In the genomic region with DNA sequence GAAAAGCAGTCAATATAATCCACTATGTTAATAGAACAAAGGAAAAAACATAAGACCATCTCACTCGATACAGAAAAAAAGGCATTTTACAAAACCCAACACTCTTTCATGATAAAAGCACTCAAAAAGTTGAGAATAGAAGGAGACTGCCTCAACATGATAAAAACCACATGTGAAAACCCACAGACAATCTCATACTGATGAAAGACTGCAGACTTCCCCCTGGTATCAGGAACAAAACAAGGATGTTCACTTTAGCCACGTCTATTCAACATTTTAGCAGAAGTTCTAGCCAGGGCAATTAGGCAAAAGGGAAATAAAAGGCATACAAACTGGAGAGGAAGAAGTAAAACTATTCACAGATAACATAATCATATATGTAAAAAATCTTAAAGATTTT, we compare ENCODE assay signal across 18 cellular contexts.
"Had no signal": no experiment of that assay in that cellular context is flagged by ENCODE, and none has a peak within 500 bp of the region (broad histone marks: within the 10 kb centered on the region; RNA-seq: fewer than 3 reads in every experiment).

No MANE protein-coding gene starts in this region.

- ATAC-seq: left cardiac atrium; lower lobe of right lung; psoas muscle; right lobe of liver; stimulated activated effector memory CD8-positive, alpha-beta T cell treated with anti-CD3 and anti-CD28 coated beads, Interleukin-12 subunit alpha, Interleukin-12 subunit beta, amount 100 ng/mL, for 72 hours; stimulated activated naive CD8-positive, alpha-beta T cell treated with anti-CD3 and anti-CD28 coated beads, Interleukin-15, Interleukin-2, amounts not matched to agents 100 U/mL and 50 U/mL, for 24 hours had no signal

- DNase-seq: effector CD8-positive, alpha-beta T cell; foreskin melanocyte; head of caudate nucleus; kidney; left cardiac atrium; left ventricle myocardium inferior; lower lobe of right lung; midbrain; naive B cell; psoas muscle; retina; right lobe of liver; stimulated activated CD4-positive, alpha-beta T cell treated with anti-CD3 and anti-CD28 coated beads, Interleukin-4, amount 100 ng/mL, for 1 hour; stimulated activated CD8-positive, alpha-beta memory T cell treated with anti-CD3 and anti-CD28 coated beads, Interleukin-4, amount 100 ng/mL, for 48 hours; stimulated activated naive CD8-positive, alpha-beta T cell treated with anti-CD3 and anti-CD28 coated beads, Interleukin-15, Interleukin-2, amounts not matched to agents 100 U/mL and 50 U/mL, for 24 hours; tibial artery; upper lobe of left lung had no signal
